In the genomic region with DNA sequence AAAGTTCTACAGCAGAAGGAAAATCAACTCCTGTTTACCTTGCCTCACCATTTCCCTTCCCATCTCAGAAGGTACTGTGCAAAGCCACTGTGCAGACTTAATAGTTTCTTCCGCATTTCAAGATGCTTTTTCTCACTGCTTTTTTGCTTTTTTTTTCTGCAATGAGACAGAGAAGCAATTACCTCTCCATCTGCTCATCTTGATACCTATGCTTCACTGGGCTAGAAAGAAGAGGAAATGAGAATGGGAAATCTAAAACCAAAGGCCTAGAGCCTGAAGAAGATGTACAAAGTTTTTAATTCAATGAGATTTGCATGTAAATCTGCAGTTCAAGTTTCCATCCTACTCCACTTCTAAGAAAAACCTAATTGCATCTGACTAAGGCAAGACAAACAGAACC, we compare ENCODE assay signal across 1 cellular context.
TF ChIP-seq lines count a peak whose summit lies in the region.

No MANE protein-coding gene starts in this region.

TF ChIP-seq in SK-N-SH treated with all-trans-retinoic acid at 6 μM for 48 hours, 23 proteins besides CTCF, POLR2A, EP300 and RAD21 (continued from another document):
- no peak for TF ChIP-seq ARNTL (CRISPR knock-in tag; IDR thresholded peaks at IDR 0.05; ENCODE audit: borderline replicate concordance, low read depth)
- TF ChIP-seq BACH2 (CRISPR knock-in tag; IDR thresholded peaks at IDR 0.05; ENCODE audit: borderline replicate concordance) = no peak
TF ChIP-seq in SK-N-SH treated with all-trans-retinoic acid at 6 μM for 48 hours: peak in this region for 0.
